Comparison of ENCODE assay signal across 10 cellular contexts in the genomic region with DNA sequence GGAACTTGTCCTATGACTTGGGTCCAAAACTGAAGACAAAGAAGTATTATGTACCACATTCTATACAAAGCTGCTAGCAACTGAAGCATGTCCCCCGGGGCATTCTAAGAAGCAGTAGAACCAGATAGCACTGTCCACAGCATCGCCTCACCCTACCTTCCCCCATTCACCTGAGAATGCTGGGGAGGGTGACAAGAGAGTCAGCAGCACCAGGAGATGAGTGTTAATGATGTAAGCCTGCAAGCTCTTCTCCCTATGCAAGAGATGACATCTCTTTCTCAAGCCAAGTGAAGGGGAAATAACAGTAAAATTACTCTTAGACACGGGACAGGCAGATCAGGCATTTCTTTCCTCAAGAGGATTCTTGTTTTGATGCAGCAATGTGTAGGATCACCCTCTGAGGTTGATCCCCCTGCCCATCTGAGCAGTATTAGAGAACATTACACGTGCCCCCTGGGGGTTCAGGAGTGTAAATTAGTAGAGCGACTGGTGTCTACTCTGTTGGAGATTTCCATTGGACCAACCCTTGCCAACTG. TPM values are rescaled to one million over a fixed set of nuclear protein-coding genes. Genes with fewer than 3 reads are reported as not detected.
A peak's percentile ranks its signal among the peaks of the same experiment; 100 is the strongest.
DNase-seq lines count a peak whose midpoint lies in the region; ATAC-seq and TF ChIP-seq lines count a peak whose summit lies in the region.
"Had no signal": no experiment of that assay in that cellular context is flagged by ENCODE, and none has a peak within 500 bp of the region (broad histone marks: within the 10 kb centered on the region; RNA-seq: fewer than 3 reads in every experiment).

No MANE protein-coding gene starts in this region.

- H4K20me1 ChIP-seq in hepatocyte (ENCODE audit: insufficient read depth, poor library complexity, severe bottlenecking), result no peaks in the 10 kb centered on the region
- H4K20me1 ChIP-seq in osteoblast (ENCODE audit: insufficient read depth, low read length), result no peaks in the 10 kb centered on the region

- TF ChIP-seq CTCF in hepatocyte (IDR thresholded peaks at IDR 0.05; ENCODE audit: poor library complexity) (no peak), heart left ventricle (IDR thresholded peaks at IDR 0.05) (no peak), osteoblast (IDR thresholded peaks at IDR 0.05; ENCODE audit: extremely low read depth, low read depth, low read length) (no peak)

- H3K27me3 ChIP-seq in hepatocyte, result no peaks in the 10 kb centered on the region
- H3K27me3 ChIP-seq in heart left ventricle, result no peaks in the 10 kb centered on the region
- H3K27me3 ChIP-seq in osteoblast (ENCODE audit: insufficient read depth, low read length), result peaks cover 21% of the 10 kb centered on the region

- H3K36me3 ChIP-seq in hepatocyte (replicated peaks; ENCODE audit: insufficient read depth, low read depth) (no peaks in the 10 kb centered on the region), heart left ventricle (no peaks in the 10 kb centered on the region), osteoblast (ENCODE audit: insufficient read depth, low read length) (no peaks in the 10 kb centered on the region)

- DNase-seq in hepatocyte (ENCODE audit: low spot score) (peak; percentile 9), heart left ventricle (no peak), occipital lobe (lab: John Stamatoyannopoulos, UW) (no peak), GOT3 (lab: John Stamatoyannopoulos, UW) (no peak), osteoblast (ENCODE audit: insufficient read length, low spot score, missing footprints) (no peak)
- DNase-seq: activated naive CD4-positive, alpha-beta T cell treated with Interleukin-2 at 50 U/mL for 16 hours had no signal

- no peaks in the 10 kb centered on the region for H3K9me3 ChIP-seq in hepatocyte (ENCODE audit: low read depth)
- H3K9me3 ChIP-seq in heart left ventricle, result peaks cover 0 to 17% (median 2%) of the 10 kb centered on the region in 12 donors
- no peaks in the 10 kb centered on the region for H3K9me3 ChIP-seq in osteoblast (ENCODE audit: low read depth, low read length)

- no peaks in the 10 kb centered on the region for H3K9me2 ChIP-seq in hepatocyte (replicated peaks; ENCODE audit: insufficient read depth)

- intact Hi-C loops in heart left ventricle (cut with DNase I), result no loop called here

- H2AFZ ChIP-seq in hepatocyte (no peak overlapping the region), osteoblast (ENCODE audit: low read length) (no peak overlapping the region)

- H3K27ac ChIP-seq in hepatocyte (no peak overlapping the region), heart left ventricle (no peak overlapping the region), osteoblast (ENCODE audit: low read depth, low read length) (no peak overlapping the region)

- H3K4me3 ChIP-seq in hepatocyte, result no peak overlapping the region
- H3K4me3 ChIP-seq in heart left ventricle, result no peak overlapping the region
- H3K4me3 ChIP-seq in osteoblast (ENCODE audit: insufficient read depth, low read length), result no peak overlapping the region

- WGBS in hepatocyte (ENCODE audit: low lambda C conversion rate, missing lambda C conversion rate), result 78% methylated on average over 5 of the region's 5 CpGs
- WGBS in heart left ventricle, 4 donors, result 63 to 71% (median 66%) methylated on average over 5 of the region's 5 CpGs

- ATAC-seq in GM18499 (IDR thresholded peaks at IDR 0.05; ENCODE audit: insufficient read depth, unreplicated experiment) (peak; percentile 42), GM21447 (IDR thresholded peaks at IDR 0.05; ENCODE audit: unreplicated experiment) (peak; percentile 62), HG03280 (IDR thresholded peaks at IDR 0.05; ENCODE audit: unreplicated experiment) (peak; percentile 39), heart left ventricle (no peak)

- H3K79me2 ChIP-seq in hepatocyte (no peaks in the 10 kb centered on the region), osteoblast (ENCODE audit: insufficient read depth, low read length) (no peaks in the 10 kb centered on the region)

- H3K4me2 ChIP-seq in hepatocyte, result no peak overlapping the region
- H3K4me2 ChIP-seq in osteoblast (ENCODE audit: insufficient read depth, low read length), result no peak overlapping the region

- TF ChIP-seq POLR2A in heart left ventricle (IDR thresholded peaks at IDR 0.05), result no peak

- no peaks in the 10 kb centered on the region for H3K4me1 ChIP-seq in hepatocyte (ENCODE audit: insufficient read depth)
- peaks cover 0 to 24% (median 0%) of the 10 kb centered on the region in 12 donors for H3K4me1 ChIP-seq in heart left ventricle
- no peaks in the 10 kb centered on the region for H3K4me1 ChIP-seq in osteoblast (ENCODE audit: insufficient read depth, low read length)

RNA-seq across cellular contexts. Expression of gene TLR1, which starts 13.9 kb away (rescaled TPM):
- 2.7 and 4.2 TPM in 2 replicates for total RNA-seq in hepatocyte
- polyA plus RNA-seq in hepatocyte, result 0.36 and 1.0 TPM in 2 replicates
- 10 to 100 TPM in 2 of 9 donors, 1 to 10 TPM in 7; 2.3 to 31.8 (median 3.1) TPM for total RNA-seq in heart left ventricle
- under 1 TPM; 0.34 to 0.78 TPM for polyA plus RNA-seq in heart left ventricle
- total RNA-seq in occipital lobe, result 10.5 TPM
- total RNA-seq in osteoblast, result 2.4 and 3.3 TPM in 2 replicates

RNA-seq across cellular contexts. Expression of gene TLR10, which starts 35.7 kb away (rescaled TPM):
- total RNA-seq in hepatocyte (not detected in 2 replicates), heart left ventricle (under 1 TPM in 2 of 9 donors, not detected in 7; 0.18 to 0.24 TPM), occipital lobe (2.5 TPM), osteoblast (under 0.01 TPM in 1 of 2 replicates, not detected in the other)
- polyA plus RNA-seq in hepatocyte (not detected in 2 replicates), heart left ventricle (not detected)
- total RNA-seq: dermis microvascular lymphatic vessel endothelial cell had no signal

RNA-seq across cellular contexts. Expression of gene TLR6, which starts 38.1 kb away (rescaled TPM):
- total RNA-seq in hepatocyte, result 1.1 and 2.6 TPM in 2 replicates
- 0.24 and 0.56 TPM in 2 replicates for polyA plus RNA-seq in hepatocyte
- 1 to 10 TPM in 8 of 9 donors, under 1 TPM in 1; 0.83 to 9.8 (median 1.2) TPM for total RNA-seq in heart left ventricle
- under 1 TPM; 0.15 to 0.22 TPM for polyA plus RNA-seq in heart left ventricle
- total RNA-seq in occipital lobe, result 1.9 TPM
- total RNA-seq in osteoblast, result 5.1 and 7.4 TPM in 2 replicates

RNA-seq across cellular contexts. Expression of gene FAM114A1, which starts 49.1 kb away (rescaled TPM):
- 127 and 140 TPM in 2 replicates for total RNA-seq in hepatocyte
- polyA plus RNA-seq in hepatocyte, result 110 and 113 TPM in 2 replicates
- 10 to 100 TPM; 11.4 to 41.5 (median 24.2) TPM for total RNA-seq in heart left ventricle
- 10 to 100 TPM in 1 of 2 donors, 1 to 10 TPM in 1; 6.0 to 23.2 TPM for polyA plus RNA-seq in heart left ventricle
- total RNA-seq in occipital lobe, result 10.9 TPM
- total RNA-seq in osteoblast, result 352 and 392 TPM in 2 replicates

Comparison
In these comparisons a context has a peak if more than half of its experiments do, and no peak if none do; other contexts are left out.
1. ATAC-seq: peak in GM18499 (single experiment), GM21447 (single experiment) and HG03280 (single experiment); none in heart left ventricle (0 of 4).